In genomic region chr11:106714179-106714578, GRCh38 we compare ENCODE assay signal across 17 cellular contexts.
DNase-seq lines count a peak whose midpoint lies in the region; ATAC-seq, FAIRE-seq and TF ChIP-seq lines count a peak whose summit lies in the region.
"Had no signal": no experiment of that assay in that cellular context is flagged by ENCODE, and none has a peak within 500 bp of the region (broad histone marks: within the 10 kb centered on the region; RNA-seq: fewer than 3 reads in every experiment).

No MANE protein-coding gene starts in this region.

- ATAC-seq in pancreas (no peak), GM19397 (IDR thresholded peaks at IDR 0.05; ENCODE audit: unreplicated experiment) (no peak)
- ATAC-seq: HCT116 had no signal

- H3K4me1 ChIP-seq in adipocyte (ENCODE audit: control insufficient read depth, insufficient read depth, low read length) (no peaks in the 10 kb centered on the region), smooth muscle cell (ENCODE audit: low read depth) (no peaks in the 10 kb centered on the region), pancreas (peaks cover 0 to 14% (median 11%) of the 10 kb centered on the region in 3 donors)
- H3K4me1 ChIP-seq: SJCRH30 had no signal

- H3K27me3 ChIP-seq in adipocyte (replicated peaks; ENCODE audit: control insufficient read depth, insufficient read depth, low read length) (no peaks in the 10 kb centered on the region), smooth muscle cell (ENCODE audit: low read depth) (no peaks in the 10 kb centered on the region), pancreas (no peaks in the 10 kb centered on the region)
- H3K27me3 ChIP-seq: SJCRH30 had no signal

- H3K4me3 ChIP-seq in adipocyte (ENCODE audit: low read length) (no peak overlapping the region), fibroblast of villous mesenchyme (ENCODE audit: low read depth, low read length) (no peak overlapping the region), smooth muscle cell (no peak overlapping the region), pancreas (no peak overlapping the region)
- H3K4me3 ChIP-seq: SJCRH30 had no signal

- H3F3A ChIP-seq in smooth muscle cell (ENCODE audit: low read depth) = no peaks in the 10 kb centered on the region

- no peaks in the 10 kb centered on the region for H4K20me1 ChIP-seq in smooth muscle cell (ENCODE audit: low read depth)

- TF ChIP-seq CTCF in fibroblast of villous mesenchyme (IDR thresholded peaks at IDR 0.05; ENCODE audit: insufficient read depth, low read depth, low read length) = no peak
- no peak for TF ChIP-seq CTCF in smooth muscle cell (IDR thresholded peaks at IDR 0.05; ENCODE audit: borderline replicate concordance, insufficient read depth, poor library complexity, severe bottlenecking)
- no peak for TF ChIP-seq CTCF in pancreas (IDR thresholded peaks at IDR 0.05)

- H3K9ac ChIP-seq in adipocyte (ENCODE audit: low read length) (no peak overlapping the region), smooth muscle cell (ENCODE audit: low read depth) (no peak overlapping the region)

- intact Hi-C loops in pancreas (cut with DNase I) = no loop called here

- H2AFZ ChIP-seq in smooth muscle cell (ENCODE audit: low read depth) = no peak overlapping the region

- H3K36me3 ChIP-seq in adipocyte (ENCODE audit: control insufficient read depth, insufficient read depth, low read length, severe bottlenecking) (no peaks in the 10 kb centered on the region), smooth muscle cell (ENCODE audit: low read depth) (no peaks in the 10 kb centered on the region), pancreas (no peaks in the 10 kb centered on the region)
- H3K36me3 ChIP-seq: SJCRH30 had no signal

- H3K27ac ChIP-seq in smooth muscle cell (ENCODE audit: low read depth) (peak overlapping the region; percentile 17), pancreas (no peak overlapping the region)
- H3K27ac ChIP-seq: RWPE1, SJCRH30 had no signal

- 34% methylated on average over 1 of the region's 1 CpG for WGBS in smooth muscle cell (ENCODE audit: low lambda C conversion rate)
- WGBS in pancreas, 2 donors = 86 to 88% methylated on average over 1 of the region's 1 CpG

- no peaks in the 10 kb centered on the region for H3K79me2 ChIP-seq in smooth muscle cell (ENCODE audit: low read depth)

- H3K9me3 ChIP-seq in adipocyte (ENCODE audit: control insufficient read depth, low read length) (no peaks in the 10 kb centered on the region), smooth muscle cell (replicated peaks; ENCODE audit: low read depth) (no peaks in the 10 kb centered on the region), pancreas (no peaks in the 10 kb centered on the region)
- H3K9me3 ChIP-seq: SJCRH30 had no signal

- no peak overlapping the region for H3K4me2 ChIP-seq in smooth muscle cell

- peak; percentile 54 for DNase-seq in HCEC 1CT
- peak; percentile 40 for DNase-seq in adipocyte (ENCODE audit: low read depth)
- DNase-seq in fibroblast of villous mesenchyme (ENCODE audit: low read depth) = peak; percentile 17
- DNase-seq in smooth muscle cell (lab: John Stamatoyannopoulos, UW; ENCODE audit: unreplicated experiment) = no peak
- DNase-seq in pancreas = no peak
- no peak for DNase-seq in NK-92 (lab: John Stamatoyannopoulos, UW; ENCODE audit: unreplicated experiment)
- DNase-seq: AML-193, DMS53, NCI-H1092 treated with DMSO at 0.1 percent for 48 hours, NCI-H1694, NCI-H446, NCI-H774, SJCRH30 had no signal

- FAIRE-seq in pancreas (lab: Jason Lieb, UNC) = no peak
- FAIRE-seq: HTR-8/SVneo had no signal

Comparison
In these comparisons a context has a peak if more than half of its experiments do, and no peak if none do; other contexts are left out.
1. DNase-seq: peak in HCEC 1CT (single experiment), adipocyte (single experiment) and fibroblast of villous mesenchyme (single experiment); none in smooth muscle cell (single experiment), pancreas (0 of 6) and NK-92 (single experiment).